In the genomic region with DNA sequence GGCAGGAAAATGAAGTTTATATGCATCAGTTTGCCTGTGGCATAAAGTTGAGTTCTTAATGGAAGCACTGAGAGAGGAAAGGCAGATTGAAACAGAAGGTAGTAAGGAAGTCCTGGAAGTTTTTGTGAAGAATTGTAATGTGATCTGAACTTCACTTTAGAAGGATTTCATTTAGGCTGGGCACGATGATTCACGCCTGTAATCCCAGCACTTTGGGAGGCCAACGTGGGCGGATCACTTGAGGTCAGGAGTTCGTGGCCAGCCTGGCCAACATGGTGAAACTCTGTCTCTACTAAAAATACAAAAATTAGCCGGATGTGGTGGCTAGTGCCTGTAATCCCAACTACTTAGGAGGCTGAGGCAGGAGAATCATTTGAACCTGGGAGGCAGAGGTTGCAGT, we compare ENCODE assay signal across 10 cellular contexts. TPM values are rescaled to one million over a fixed set of nuclear protein-coding genes. Genes with fewer than 3 reads are reported as not detected.
"Had no signal": no experiment of that assay in that cellular context is flagged by ENCODE, and none has a peak within 500 bp of the region (broad histone marks: within the 10 kb centered on the region; RNA-seq: fewer than 3 reads in every experiment).

No MANE protein-coding gene starts in this region.

RNA-seq across cellular contexts. Expression of a gene that starts 27.1 kb away (rescaled TPM):
- total RNA-seq: activated CD4-positive, alpha-beta memory T cell treated with anti-CD3 and anti-CD28 coated beads, Interleukin-2, amount 10 ng/mL, durations not matched to agents 7 days and 5 days; activated CD8-positive, alpha-beta memory T cell treated with anti-CD3 and anti-CD28 coated beads, Interleukin-2, amount 10 ng/mL, durations not matched to agents 7 days and 5 days; gastrocnemius medialis; heart left ventricle; kidney epithelial cell; lung microvascular endothelial cell; subcutaneous adipose tissue; T-cell; thyroid gland; ureter had no signal
